ENCODE assay signal across 18 cellular contexts in genomic region chr15:41154412-41154811, GRCh38. TPM values are rescaled to one million over a fixed set of nuclear protein-coding genes. Genes with fewer than 3 reads are reported as not detected.
A peak's percentile ranks its signal among the peaks of the same experiment; 100 is the strongest.
DNase-seq lines count a peak whose midpoint lies in the region; ATAC-seq and TF ChIP-seq lines count a peak whose summit lies in the region.
"Had no signal": no experiment of that assay in that cellular context is flagged by ENCODE, and none has a peak within 500 bp of the region (broad histone marks: within the 10 kb centered on the region; RNA-seq: fewer than 3 reads in every experiment).

No MANE protein-coding gene starts in this region.

- no peak overlapping the region for H3K4ac ChIP-seq in mesendoderm (ENCODE audit: low read depth, low read length)

- peaks cover 19% of the 10 kb centered on the region for H3K4me1 Mint-ChIP-seq in activated T-helper 1 cell treated with anti-CD3 and anti-CD28 coated beads, Interleukin-12 subunit alpha, Interleukin-12 subunit beta, Interleukin-2, Interleukin-4 antibody, amounts not matched to agents 30 ng/mL and 10 ng/mL and 1 ng/mL, durations not matched to agents 14 hours and 24 hours and 36 hours (ENCODE audit: low read depth)
- peaks cover 20% of the 10 kb centered on the region for H3K4me1 Mint-ChIP-seq in nephron progenitor cell

- H3K79me1 ChIP-seq in mesendoderm (ENCODE audit: low read length), result no peaks in the 10 kb centered on the region

- intact Hi-C loops in activated T-helper 1 cell treated with anti-CD3 and anti-CD28 coated beads, Interleukin-12 subunit alpha, Interleukin-12 subunit beta, Interleukin-2, Interleukin-4 antibody, amounts not matched to agents 30 ng/mL and 10 ng/mL and 1 ng/mL, durations not matched to agents 14 hours and 24 hours and 36 hours (cut with micrococcal nuclease), result no loop called here

- H2BK5ac ChIP-seq in mesendoderm (ENCODE audit: low read length), result no peak overlapping the region

- H4K8ac ChIP-seq in mesendoderm (ENCODE audit: low read depth, low read length), result no peak overlapping the region

- H3K27ac Mint-ChIP-seq in activated T-helper 1 cell treated with anti-CD3 and anti-CD28 coated beads, Interleukin-12 subunit alpha, Interleukin-12 subunit beta, Interleukin-2, Interleukin-4 antibody, amounts not matched to agents 30 ng/mL and 10 ng/mL and 1 ng/mL, durations not matched to agents 14 hours and 24 hours and 36 hours, result peak overlapping the region; percentile 65
- H3K27ac Mint-ChIP-seq in nephron progenitor cell, result peak overlapping the region; percentile 76

- no peaks in the 10 kb centered on the region for H3K79me2 ChIP-seq in mesendoderm (ENCODE audit: control insufficient read depth, insufficient read depth, low read length)

- H3K18ac ChIP-seq in mesendoderm (ENCODE audit: low read length), result no peak overlapping the region

- no CpG with 5 or more reads among the region's 2 CpGs for WGBS in mesendoderm (ENCODE audit: extremely low coverage, insufficient coverage, low lambda C conversion rate)

- no peak overlapping the region for H3K27ac ChIP-seq in mesendoderm (ENCODE audit: low read depth, low read length)
- H3K27ac ChIP-seq: C4-2B had no signal

- H2BK15ac ChIP-seq in mesendoderm (replicated peaks; ENCODE audit: low read depth), result no peak overlapping the region

- no peaks in the 10 kb centered on the region for H3K27me3 ChIP-seq in mesendoderm (ENCODE audit: insufficient read depth, low read length, poor library complexity)

- no peak overlapping the region for H3K4me3 Mint-ChIP-seq in activated T-helper 1 cell treated with anti-CD3 and anti-CD28 coated beads, Interleukin-12 subunit alpha, Interleukin-12 subunit beta, Interleukin-2, Interleukin-4 antibody, amounts not matched to agents 30 ng/mL and 10 ng/mL and 1 ng/mL, durations not matched to agents 14 hours and 24 hours and 36 hours
- no peak overlapping the region for H3K4me3 Mint-ChIP-seq in nephron progenitor cell

- H3K9me3 Mint-ChIP-seq in activated T-helper 1 cell treated with anti-CD3 and anti-CD28 coated beads, Interleukin-12 subunit alpha, Interleukin-12 subunit beta, Interleukin-2, Interleukin-4 antibody, amounts not matched to agents 30 ng/mL and 10 ng/mL and 1 ng/mL, durations not matched to agents 14 hours and 24 hours and 36 hours, result no peaks in the 10 kb centered on the region
- peaks cover 6% of the 10 kb centered on the region for H3K9me3 Mint-ChIP-seq in nephron progenitor cell

- H3K36me3 Mint-ChIP-seq in activated T-helper 1 cell treated with anti-CD3 and anti-CD28 coated beads, Interleukin-12 subunit alpha, Interleukin-12 subunit beta, Interleukin-2, Interleukin-4 antibody, amounts not matched to agents 30 ng/mL and 10 ng/mL and 1 ng/mL, durations not matched to agents 14 hours and 24 hours and 36 hours (ENCODE audit: low read depth), result peaks cover 2% of the 10 kb centered on the region
- no peaks in the 10 kb centered on the region for H3K36me3 Mint-ChIP-seq in nephron progenitor cell (ENCODE audit: low read depth)

- TF ChIP-seq CTCF in fibroblast of mammary gland (conservative IDR thresholded peaks at IDR 0.05; ENCODE audit: control insufficient read depth, insufficient read depth, low read depth, low read length), result no peak
- TF ChIP-seq CTCF in nephron progenitor cell (IDR thresholded peaks at IDR 0.05), result no peak

- no peak for ATAC-seq in GM18867 (IDR thresholded peaks at IDR 0.05; ENCODE audit: unreplicated experiment)

- no peak overlapping the region for H3K56ac ChIP-seq in mesendoderm (ENCODE audit: low read length)

- no peak overlapping the region for H3K4me2 ChIP-seq in mesendoderm (ENCODE audit: low read length)

- no peak overlapping the region for H3K9ac ChIP-seq in mesendoderm (ENCODE audit: low read length)

- H3K4me3 ChIP-seq in fibroblast of mammary gland (ENCODE audit: control insufficient read depth, low read depth, low read length), result no peak overlapping the region
- H3K4me3 ChIP-seq in mesendoderm (ENCODE audit: low read length), result no peak overlapping the region

- DNase-seq in ELR (ENCODE audit: low read depth) (peak; percentile 64), fibroblast of mammary gland (ENCODE audit: low read depth) (peak; percentile 32), nephron progenitor cell (no peak), mesendoderm (no peak), NCI-H2107 (lab: John Stamatoyannopoulos, UW) (no peak)
- DNase-seq in activated T-helper 1 cell treated with anti-CD3 and anti-CD28 coated beads, Interleukin-12 subunit alpha, Interleukin-12 subunit beta, Interleukin-2, Interleukin-4 antibody, amounts not matched to agents 30 ng/mL and 10 ng/mL and 1 ng/mL, durations not matched to agents 14 hours and 24 hours and 36 hours (ENCODE audit: low spot score), result no peak
- no peak for DNase-seq in activated CD4-positive, alpha-beta T cell treated with anti-CD3 and anti-CD28 coated beads for 48 hours
- DNase-seq: DMS 273 treated with DMSO at 0.1 percent for 48 hours, H7, Karpas-422, MM.1S, NCI-H1092 treated with DMSO at 0.1 percent for 48 hours, NCI-H2081 treated with DMSO at 0.1 percent for 48 hours, NCI-H2227 treated with DMSO at 0.1 percent for 48 hours, NCI-H524, SHP77 treated with DMSO at 0.1 percent for 48 hours had no signal

- no peak overlapping the region for H4K5ac ChIP-seq in mesendoderm (ENCODE audit: low read length)

- H3K36me3 ChIP-seq in mesendoderm (ENCODE audit: control insufficient read depth, insufficient read depth, low read length), result no peaks in the 10 kb centered on the region

- no peaks in the 10 kb centered on the region for H3K4me1 ChIP-seq in mesendoderm (ENCODE audit: control insufficient read depth, low read depth, low read length)

- H2BK120ac ChIP-seq in mesendoderm (ENCODE audit: low read depth, low read length), result no peak overlapping the region

- H3K23ac ChIP-seq in mesendoderm (ENCODE audit: low read length), result no peak overlapping the region

- no peak overlapping the region for H2AK5ac ChIP-seq in mesendoderm (ENCODE audit: low read length)

- H3K27me3 Mint-ChIP-seq in activated T-helper 1 cell treated with anti-CD3 and anti-CD28 coated beads, Interleukin-12 subunit alpha, Interleukin-12 subunit beta, Interleukin-2, Interleukin-4 antibody, amounts not matched to agents 30 ng/mL and 10 ng/mL and 1 ng/mL, durations not matched to agents 14 hours and 24 hours and 36 hours (ENCODE audit: insufficient read depth), result peaks cover 12% of the 10 kb centered on the region
- H3K27me3 Mint-ChIP-seq in nephron progenitor cell (ENCODE audit: low read depth, poor library complexity), result no peaks in the 10 kb centered on the region

RNA-seq across cellular contexts. Expression of gene INO80, which starts 38.3 kb away (rescaled TPM):
- total RNA-seq in activated T-helper 1 cell treated with anti-CD3 and anti-CD28 coated beads, Interleukin-12 subunit alpha, Interleukin-12 subunit beta, Interleukin-2, Interleukin-4 antibody, amounts not matched to agents 30 ng/mL and 10 ng/mL and 1 ng/mL, durations not matched to agents 14 hours and 24 hours and 36 hours, result 39.2 and 39.6 TPM in 2 replicates
- 19.5 TPM for polyA plus RNA-seq in mesendoderm (2013, experiment 1 of 2)
- polyA plus RNA-seq in mesendoderm (2013, experiment 2 of 2), result 17.8 TPM

Comparison
In these comparisons a context has a peak if more than half of its experiments do, and no peak if none do; other contexts are left out.
1. DNase-seq: peak in ELR (single experiment) and fibroblast of mammary gland (single experiment); none in activated T-helper 1 cell treated with anti-CD3 and anti-CD28 coated beads, Interleukin-12 subunit alpha, Interleukin-12 subunit beta, Interleukin-2, Interleukin-4 antibody, amounts not matched to agents 30 ng/mL and 10 ng/mL and 1 ng/mL, durations not matched to agents 14 hours and 24 hours and 36 hours (single experiment), nephron progenitor cell (single experiment), mesendoderm (single experiment), activated CD4-positive, alpha-beta T cell treated with anti-CD3 and anti-CD28 coated beads for 48 hours (single experiment) and NCI-H2107 (single experiment).